Comparison of ENCODE assay signal across 23 cellular contexts in genomic region chr12:49287876-49288275, GRCh38. TPM values are rescaled to one million over a fixed set of nuclear protein-coding genes. Genes with fewer than 3 reads are reported as not detected.
"Had no signal": no experiment of that assay in that cellular context is flagged by ENCODE, and none has a peak within 500 bp of the region (broad histone marks: within the 10 kb centered on the region; RNA-seq: fewer than 3 reads in every experiment).

No MANE protein-coding gene starts in this region.

- H3K4me3 Mint-ChIP-seq: activated CD4-positive, alpha-beta T cell treated with anti-CD3 and anti-CD28 coated beads, Interleukin-2, amount 10 ng/mL, durations not matched to agents 7 days and 5 days; activated CD8-positive, alpha-beta T cell treated with anti-CD3 and anti-CD28 coated beads, Interleukin-2, amount 10 ng/mL, durations not matched to agents 7 days and 5 days; activated naive CD4-positive, alpha-beta T cell treated with anti-CD3 and anti-CD28 coated beads, Interleukin-2, amount 10 ng/mL, durations not matched to agents 7 days and 5 days; activated T-cell treated with anti-CD3 and anti-CD28 coated beads, Interleukin-2, amount 50 U/mL, for 24 hours; effector memory CD8-positive, alpha-beta T cell; naive thymus-derived CD4-positive, alpha-beta T cell; neural crest cell; stimulated activated naive CD8-positive, alpha-beta T cell treated with anti-CD3 and anti-CD28 coated beads, Interleukin-15, Interleukin-2, amounts not matched to agents 100 ng/mL and 50 ng/mL, for 24 hours; T-helper 2 cell treated with Interferon-gamma antibody and Interleukin-4, amounts not matched to agents 5 μg/mL and 100 μg/mL, for 36 hours had no signal

- H3K4me1 ChIP-seq: thyroid gland had no signal

- H3K27ac Mint-ChIP-seq: activated CD4-positive, alpha-beta T cell treated with anti-CD3 and anti-CD28 coated beads, Interleukin-2, amount 10 ng/mL, durations not matched to agents 7 days and 5 days; activated CD8-positive, alpha-beta T cell treated with anti-CD3 and anti-CD28 coated beads, Interleukin-2, amount 10 ng/mL, durations not matched to agents 7 days and 5 days; activated naive CD4-positive, alpha-beta T cell treated with anti-CD3 and anti-CD28 coated beads, Interleukin-2, amount 10 ng/mL, durations not matched to agents 7 days and 5 days; activated T-cell treated with anti-CD3 and anti-CD28 coated beads, Interleukin-2, amount 50 U/mL, for 24 hours; activated T-helper 2 cell treated with anti-CD3 and anti-CD28 coated beads, Interferon-gamma antibody, Interleukin-2, Interleukin-4, amounts not matched to agents 10 μg/mL and 5 μg/mL and 100 μg/mL, durations not matched to agents 14 hours and 24 hours and 36 hours; effector memory CD8-positive, alpha-beta T cell; naive thymus-derived CD4-positive, alpha-beta T cell; stimulated activated naive CD8-positive, alpha-beta T cell treated with anti-CD3 and anti-CD28 coated beads, Interleukin-15, Interleukin-2, amounts not matched to agents 100 ng/mL and 50 ng/mL, for 24 hours; T-helper 2 cell treated with Interferon-gamma antibody and Interleukin-4, amounts not matched to agents 5 μg/mL and 100 μg/mL, for 36 hours had no signal

- H3K9me3 ChIP-seq: esophagus muscularis mucosa, lower lobe of right lung, mucosa of descending colon, thyroid gland had no signal

- H3K36me3 ChIP-seq: esophagus muscularis mucosa, lower lobe of right lung, thyroid gland had no signal

- H3K27ac ChIP-seq: dorsolateral prefrontal cortex, esophagus muscularis mucosa, lower lobe of right lung, thyroid gland, VCaP had no signal

- H3K27me3 ChIP-seq: thyroid gland had no signal

- H3K36me3 Mint-ChIP-seq: activated naive CD4-positive, alpha-beta T cell treated with anti-CD3 and anti-CD28 coated beads, Interleukin-2, amount 10 ng/mL, durations not matched to agents 7 days and 5 days; brain; naive thymus-derived CD4-positive, alpha-beta T cell had no signal

- H3K9me3 Mint-ChIP-seq: activated CD4-positive, alpha-beta T cell treated with anti-CD3 and anti-CD28 coated beads, Interleukin-2, amount 10 ng/mL, durations not matched to agents 7 days and 5 days; activated naive CD4-positive, alpha-beta T cell treated with anti-CD3 and anti-CD28 coated beads, Interleukin-2, amount 10 ng/mL, durations not matched to agents 7 days and 5 days; activated T-cell treated with anti-CD3 and anti-CD28 coated beads, Interleukin-2, amount 50 U/mL, for 24 hours; activated T-helper 2 cell treated with anti-CD3 and anti-CD28 coated beads, Interferon-gamma antibody, Interleukin-2, Interleukin-4, amounts not matched to agents 10 μg/mL and 5 μg/mL and 100 μg/mL, durations not matched to agents 14 hours and 24 hours and 36 hours; effector memory CD8-positive, alpha-beta T cell; naive thymus-derived CD4-positive, alpha-beta T cell; neural crest cell; stimulated activated naive CD8-positive, alpha-beta T cell treated with anti-CD3 and anti-CD28 coated beads, Interleukin-15, Interleukin-2, amounts not matched to agents 100 ng/mL and 50 ng/mL, for 24 hours; T-helper 2 cell treated with Interferon-gamma antibody and Interleukin-4, amounts not matched to agents 5 μg/mL and 100 μg/mL, for 36 hours had no signal

- H3K4me3 ChIP-seq: dorsolateral prefrontal cortex, esophagus muscularis mucosa, lower lobe of right lung, mucosa of descending colon, thyroid gland had no signal

RNA-seq across cellular contexts. Expression of gene PRPH, which starts 7.1 kb away (rescaled TPM):
- total RNA-seq: activated CD4-positive, alpha-beta T cell treated with anti-CD3 and anti-CD28 coated beads, Interleukin-2, amount 10 ng/mL, durations not matched to agents 7 days and 5 days; activated CD8-positive, alpha-beta T cell treated with anti-CD3 and anti-CD28 coated beads, Interleukin-2, amount 10 ng/mL, durations not matched to agents 7 days and 5 days; activated T-helper 2 cell treated with anti-CD3 and anti-CD28 coated beads, Interferon-gamma antibody, Interleukin-2, Interleukin-4, amounts not matched to agents 10 μg/mL and 5 μg/mL and 100 μg/mL, durations not matched to agents 14 hours and 24 hours and 36 hours; left lobe of liver; naive thymus-derived CD4-positive, alpha-beta T cell had no signal
- polyA plus RNA-seq: naive thymus-derived CD4-positive, alpha-beta T cell had no signal

RNA-seq across cellular contexts. Expression of gene C1QL4, which starts 49.1 kb away (rescaled TPM):
- total RNA-seq: activated CD4-positive, alpha-beta T cell treated with anti-CD3 and anti-CD28 coated beads, Interleukin-2, amount 10 ng/mL, durations not matched to agents 7 days and 5 days; activated CD8-positive, alpha-beta T cell treated with anti-CD3 and anti-CD28 coated beads, Interleukin-2, amount 10 ng/mL, durations not matched to agents 7 days and 5 days; activated T-helper 2 cell treated with anti-CD3 and anti-CD28 coated beads, Interferon-gamma antibody, Interleukin-2, Interleukin-4, amounts not matched to agents 10 μg/mL and 5 μg/mL and 100 μg/mL, durations not matched to agents 14 hours and 24 hours and 36 hours; aorta; esophagus muscularis mucosa; left lobe of liver; lower lobe of right lung; mucosa of descending colon; naive thymus-derived CD4-positive, alpha-beta T cell; posterior vena cava; ureter had no signal
- polyA plus RNA-seq: adipose tissue; aorta; naive thymus-derived CD4-positive, alpha-beta T cell had no signal

RNA-seq across cellular contexts. Expression of gene DNAJC22, which starts 58.8 kb away (rescaled TPM):
- total RNA-seq: activated CD4-positive, alpha-beta T cell treated with anti-CD3 and anti-CD28 coated beads, Interleukin-2, amount 10 ng/mL, durations not matched to agents 7 days and 5 days; naive thymus-derived CD4-positive, alpha-beta T cell had no signal
- polyA plus RNA-seq: keratinocyte; naive thymus-derived CD4-positive, alpha-beta T cell had no signal
